ENCODE assay signal across 10 cellular contexts in genomic region chr9:110089681-110090370, GRCh38.
DNase-seq lines count a peak whose midpoint lies in the region; ATAC-seq, FAIRE-seq and TF ChIP-seq lines count a peak whose summit lies in the region.
"Had no signal": no experiment of that assay in that cellular context is flagged by ENCODE, and none has a peak within 500 bp of the region (broad histone marks: within the 10 kb centered on the region; RNA-seq: fewer than 3 reads in every experiment).

No MANE protein-coding gene starts in this region.

- TF ChIP-seq POLR2A in thyroid gland (IDR thresholded peaks at IDR 0.05), result no peak

- H3K36me3 Mint-ChIP-seq in HFFc6 (ENCODE audit: low read depth), result peaks cover 27% of the 10 kb centered on the region
- peaks cover 56 to 74% of the 10 kb centered on the region in 2 donors for H3K36me3 Mint-ChIP-seq in stimulated activated naive B cell treated with anti-CD40 and anti-IgM and Interleukin-4, amounts not matched to agents 10 μg/mL and 1 μg/mL and 100 μg/mL, for 72 hours

- peaks cover 4 to 8% of the 10 kb centered on the region in 2 donors for H3K4me1 ChIP-seq in thyroid gland

- no peak for ATAC-seq in stimulated activated naive B cell treated with anti-CD40 and anti-IgM and Interleukin-4, amounts not matched to agents 10 μg/mL and 1 μg/mL and 100 μg/mL, for 72 hours (replicated peaks)
- no peak for ATAC-seq in GM18858 (IDR thresholded peaks at IDR 0.05; ENCODE audit: unreplicated experiment)

- no peaks in the 10 kb centered on the region for H3K9me3 Mint-ChIP-seq in HFFc6
- H3K9me3 Mint-ChIP-seq in stimulated activated naive B cell treated with anti-CD40 and anti-IgM and Interleukin-4, amounts not matched to agents 10 μg/mL and 1 μg/mL and 100 μg/mL, for 72 hours, result peaks cover 0 to 3% of the 10 kb centered on the region in 2 donors

- no peak overlapping the region for H3K4me3 Mint-ChIP-seq in HFFc6
- H3K4me3 Mint-ChIP-seq in stimulated activated naive B cell treated with anti-CD40 and anti-IgM and Interleukin-4, amounts not matched to agents 10 μg/mL and 1 μg/mL and 100 μg/mL, for 72 hours, result no peak overlapping the region

- peak overlapping the region; percentile 37 for H3K27ac Mint-ChIP-seq in HFFc6
- peak overlapping the region; percentile 70 for H3K27ac Mint-ChIP-seq in stimulated activated naive B cell treated with anti-CD40 and anti-IgM and Interleukin-4, amounts not matched to agents 10 μg/mL and 1 μg/mL and 100 μg/mL, for 72 hours

- H3K27me3 ChIP-seq in bronchial epithelial cell (ENCODE audit: control insufficient read depth, insufficient read depth, low read length) (no peaks in the 10 kb centered on the region), thyroid gland (no peaks in the 10 kb centered on the region)

- no peak for FAIRE-seq in bronchial epithelial cell (lab: Jason Lieb, UNC)
- FAIRE-seq: D721Med had no signal

- H3K36me3 ChIP-seq in bronchial epithelial cell (ENCODE audit: control insufficient read depth, insufficient read depth, low read length) (no peaks in the 10 kb centered on the region), thyroid gland (no peaks in the 10 kb centered on the region)

- no peak overlapping the region for H3K27ac ChIP-seq in thyroid gland

- intact Hi-C loops in thyroid gland (cut with DNase I), result no loop called here

- H3K4me3 ChIP-seq in bronchial epithelial cell (ENCODE audit: low read depth, low read length) (no peak overlapping the region), thyroid gland (replicated peaks in 1 of 3) (no peak overlapping the region)

- WGBS in thyroid gland, 2 donors, result 47 to 60% methylated on average over 12 of the region's 12 CpGs

- H3K9me3 ChIP-seq in thyroid gland, result no peaks in the 10 kb centered on the region

- H3K4me1 Mint-ChIP-seq in HFFc6 (ENCODE audit: low read depth), result peaks cover 79% of the 10 kb centered on the region
- H3K4me1 Mint-ChIP-seq in stimulated activated naive B cell treated with anti-CD40 and anti-IgM and Interleukin-4, amounts not matched to agents 10 μg/mL and 1 μg/mL and 100 μg/mL, for 72 hours, result peaks cover 47 to 90% of the 10 kb centered on the region in 2 donors

- H3K27me3 Mint-ChIP-seq in HFFc6 (ENCODE audit: insufficient read depth), result peaks cover 1% of the 10 kb centered on the region; the same call in 1 of the 2 replicates
- H3K27me3 Mint-ChIP-seq in stimulated activated naive B cell treated with anti-CD40 and anti-IgM and Interleukin-4, amounts not matched to agents 10 μg/mL and 1 μg/mL and 100 μg/mL, for 72 hours, result no peaks in the 10 kb centered on the region

- DNase-seq in HFFc6 (no peak), NCI-H345 treated with DMSO at 0.1 percent for 48 hours (lab: John Stamatoyannopoulos, UW; ENCODE audit: unreplicated experiment) (peak; percentile 49), bronchial epithelial cell (ENCODE audit: low read depth) (peak; percentile 22), thyroid gland (no peak)
- no peak for DNase-seq in stimulated activated naive B cell treated with anti-CD40 and anti-IgM and Interleukin-4, amounts not matched to agents 10 μg/mL and 1 μg/mL and 100 μg/mL, for 72 hours
- no peak for DNase-seq in activated effector memory CD4-positive, alpha-beta T cell treated with Interleukin-2 at 50 U/mL for 16 hours
- no peak for DNase-seq in stimulated activated CD4-positive, alpha-beta T cell treated with anti-CD3 and anti-CD28 coated beads, Interleukin-4, amount 100 ng/mL, for 24 hours
- DNase-seq: substantia nigra had no signal

- TF ChIP-seq CTCF in HFFc6 (IDR thresholded peaks at IDR 0.05) (no peak), bronchial epithelial cell (IDR thresholded peaks at IDR 0.05; ENCODE audit: insufficient read depth, low read length, severe bottlenecking) (no peak), thyroid gland (IDR thresholded peaks at IDR 0.05) (no peak)

Comparison
In these comparisons a context has a peak if more than half of its experiments do, and no peak if none do; other contexts are left out.
1. DNase-seq: peak in NCI-H345 treated with DMSO at 0.1 percent for 48 hours (single experiment) and bronchial epithelial cell (single experiment); none in HFFc6 (single experiment), stimulated activated naive B cell treated with anti-CD40 and anti-IgM and Interleukin-4, amounts not matched to agents 10 μg/mL and 1 μg/mL and 100 μg/mL, for 72 hours (single experiment), activated effector memory CD4-positive, alpha-beta T cell treated with Interleukin-2 at 50 U/mL for 16 hours (single experiment), thyroid gland (0 of 2) and stimulated activated CD4-positive, alpha-beta T cell treated with anti-CD3 and anti-CD28 coated beads, Interleukin-4, amount 100 ng/mL, for 24 hours (single experiment).